Comparison of ENCODE assay signal across 22 cellular contexts in genomic region chr5:135825373-135826220, GRCh38. TPM values are rescaled to one million over a fixed set of nuclear protein-coding genes. Genes with fewer than 3 reads are reported as not detected.
DNase-seq lines count a peak whose midpoint lies in the region; ATAC-seq and TF ChIP-seq lines count a peak whose summit lies in the region.
"Had no signal": no experiment of that assay in that cellular context is flagged by ENCODE, and none has a peak within 500 bp of the region (broad histone marks: within the 10 kb centered on the region; RNA-seq: fewer than 3 reads in every experiment).

No MANE protein-coding gene starts in this region.

- no peak overlapping the region for H3K4me3 Mint-ChIP-seq in natural killer cell treated with Interleukin-12 subunit alpha and Interleukin-12 subunit beta and Interleukin-15 and Interleukin-18, amount 100 ng/mL, for 72 hours
- H3K4me3 Mint-ChIP-seq: CD8-positive, alpha-beta T cell; HFFc6 had no signal

- H3K9me3 ChIP-seq in RWPE2 (ENCODE audit: severe bottlenecking), result no peaks in the 10 kb centered on the region
- H3K9me3 ChIP-seq: A549; BLaER1 treated with 17β-estradiol and CSF1 and Interleukin-3, amounts not matched to agents 10 nM and 100 nM had no signal

- H3K27me3 Mint-ChIP-seq in natural killer cell treated with Interleukin-12 subunit alpha and Interleukin-12 subunit beta and Interleukin-15 and Interleukin-18, amount 100 ng/mL, for 72 hours, result peaks cover under 1 to 6% of the 10 kb centered on the region in 2 donors

- no peaks in the 10 kb centered on the region for H3K4me1 Mint-ChIP-seq in natural killer cell treated with Interleukin-12 subunit alpha and Interleukin-12 subunit beta and Interleukin-15 and Interleukin-18, amount 100 ng/mL, for 72 hours (ENCODE audit: low read depth in 2 of 2)

- no peak overlapping the region for H3K4me3 ChIP-seq in RWPE2 (ENCODE audit: severe bottlenecking)
- H3K4me3 ChIP-seq: A549; BLaER1 treated with 17β-estradiol and CSF1 and Interleukin-3, amounts not matched to agents 10 nM and 100 nM had no signal

- H3K36me3 Mint-ChIP-seq in natural killer cell treated with Interleukin-12 subunit alpha and Interleukin-12 subunit beta and Interleukin-15 and Interleukin-18, amount 100 ng/mL, for 72 hours, result no peaks in the 10 kb centered on the region
- H3K36me3 Mint-ChIP-seq: CD8-positive, alpha-beta T cell had no signal

- no peaks in the 10 kb centered on the region for H3K9me3 Mint-ChIP-seq in natural killer cell treated with Interleukin-12 subunit alpha and Interleukin-12 subunit beta and Interleukin-15 and Interleukin-18, amount 100 ng/mL, for 72 hours
- H3K9me3 Mint-ChIP-seq: CD8-positive, alpha-beta T cell; HFFc6 had no signal

- intact Hi-C loops in posterior vena cava (cut with DNase I), result no loop called here

- ATAC-seq in RWPE2 (ENCODE audit: low read depth) (no peak), HG03457 (IDR thresholded peaks at IDR 0.05; ENCODE audit: unreplicated experiment) (no peak)
- no peak for ATAC-seq in natural killer cell treated with Interleukin-12 subunit alpha and Interleukin-12 subunit beta and Interleukin-15 and Interleukin-18, amount 100 ng/mL, for 72 hours
- ATAC-seq: A549; CD8-positive, alpha-beta T cell; Panc1 had no signal

- H3K27ac ChIP-seq in RWPE2 (ENCODE audit: poor library complexity, severe bottlenecking), result no peak overlapping the region
- H3K27ac ChIP-seq: A549; BLaER1 treated with 17β-estradiol and CSF1 and Interleukin-3, amounts not matched to agents 10 nM and 100 nM; KMS-11 had no signal

- TF ChIP-seq CTCF in RWPE2 (IDR thresholded peaks at IDR 0.05; ENCODE audit: poor library complexity, severe bottlenecking), result no peak

- H3K4me1 ChIP-seq in RWPE2 (ENCODE audit: insufficient read depth, poor library complexity, severe bottlenecking), result no peaks in the 10 kb centered on the region

- H3K27ac Mint-ChIP-seq in natural killer cell treated with Interleukin-12 subunit alpha and Interleukin-12 subunit beta and Interleukin-15 and Interleukin-18, amount 100 ng/mL, for 72 hours, result no peak overlapping the region
- H3K27ac Mint-ChIP-seq: CD8-positive, alpha-beta T cell; HFFc6 had no signal

- DNase-seq in AG20443 (ENCODE audit: low spot score), result peak; percentile 6
- DNase-seq in RWPE2 (ENCODE audit: low spot score), result peak; percentile 61
- DNase-seq in islet precursor cell, result peak; percentile 44
- peak; percentile 58 for DNase-seq in posterior vena cava (ENCODE audit: low spot score)
- DNase-seq in HuH-7.5 (ENCODE audit: low spot score), result no peak
- DNase-seq in natural killer cell treated with Interleukin-12 subunit alpha and Interleukin-12 subunit beta and Interleukin-15 and Interleukin-18, amount 100 ng/mL, for 72 hours (ENCODE audit: low spot score), result no peak
- DNase-seq: Calu3, DMS79, H7, HFFc6, NCI-H1048, NCI-H1436, NCI-H1930, NCI-H446 had no signal

- no peaks in the 10 kb centered on the region for H3K36me3 ChIP-seq in RWPE2 (ENCODE audit: low read depth)
- H3K36me3 ChIP-seq: BLaER1 treated with 17β-estradiol and CSF1 and Interleukin-3, amounts not matched to agents 10 nM and 100 nM had no signal

- no peaks in the 10 kb centered on the region for H3K27me3 ChIP-seq in RWPE2 (ENCODE audit: insufficient read depth, poor library complexity, severe bottlenecking)
- H3K27me3 ChIP-seq: BLaER1 treated with 17β-estradiol and CSF1 and Interleukin-3, amounts not matched to agents 10 nM and 100 nM had no signal

RNA-seq across cellular contexts. Expression of gene SLC25A48, which starts 8.9 kb away (rescaled TPM):
- total RNA-seq in posterior vena cava, result under 1 TPM; 0.10 to 0.19 TPM
- not detected for total RNA-seq in natural killer cell treated with Interleukin-12 subunit alpha and Interleukin-12 subunit beta and Interleukin-15 and Interleukin-18, amount 100 ng/mL, for 72 hours
- total RNA-seq: Calu3; CD8-positive, alpha-beta T cell; HFFc6; HT-29; M059J had no signal

Comparison
In these comparisons a context has a peak if more than half of its experiments do, and no peak if none do; other contexts are left out.
1. DNase-seq: peak in AG20443 (single experiment), RWPE2 (single experiment), islet precursor cell (single experiment) and posterior vena cava (single experiment); none in HuH-7.5 (single experiment) and natural killer cell treated with Interleukin-12 subunit alpha and Interleukin-12 subunit beta and Interleukin-15 and Interleukin-18, amount 100 ng/mL, for 72 hours (single experiment).